In the genomic region with DNA sequence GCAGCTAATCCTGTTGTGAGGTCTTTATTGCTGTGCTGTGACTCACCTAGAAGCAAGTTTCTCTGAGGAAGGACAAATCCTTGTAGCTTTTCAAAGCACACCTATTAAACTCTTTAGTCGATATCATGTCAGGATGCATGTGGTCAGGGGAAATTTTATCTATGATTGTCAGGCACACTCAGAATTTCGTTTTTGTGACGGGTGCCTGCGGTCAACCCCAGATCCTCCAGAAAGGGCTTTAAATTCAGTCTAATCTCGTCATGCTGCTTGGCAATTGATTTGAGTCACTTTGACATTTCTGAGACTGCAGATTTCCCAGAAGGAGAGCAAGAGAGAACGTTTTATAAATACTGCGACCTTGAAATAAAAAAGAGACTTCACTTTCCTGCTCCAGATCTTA, we compare ENCODE assay signal across 14 cellular contexts.
A peak's percentile ranks its signal among the peaks of the same experiment; 100 is the strongest.
DNase-seq lines count a peak whose midpoint lies in the region; ATAC-seq and TF ChIP-seq lines count a peak whose summit lies in the region.
"Had no signal": no experiment of that assay in that cellular context is flagged by ENCODE, and none has a peak within 500 bp of the region (broad histone marks: within the 10 kb centered on the region; RNA-seq: fewer than 3 reads in every experiment).

No MANE protein-coding gene starts in this region.

- intact Hi-C loops in natural killer cell (cut with micrococcal nuclease) = no loop called here

- H3K4me3 ChIP-seq in NB4 (ENCODE audit: low read depth, low read length) = no peak overlapping the region
- H3K4me3 ChIP-seq: A549 had no signal

- peak overlapping the region; percentile 58 for H3K4me3 Mint-ChIP-seq in natural killer cell treated with Interleukin-12 subunit alpha and Interleukin-12 subunit beta and Interleukin-15 and Interleukin-18, amount 100 ng/mL, for 72 hours
- H3K4me3 Mint-ChIP-seq in natural killer cell = no peak overlapping the region
- no peak overlapping the region for H3K4me3 Mint-ChIP-seq in activated T-helper 17 cell treated with anti-CD3 and anti-CD28 coated beads, Interleukin-2, amount 50 U/mL, for 72 hours
- H3K4me3 Mint-ChIP-seq: IgD-negative memory B cell had no signal

- no peak for TF ChIP-seq POLR2A in NB4 (IDR thresholded peaks at IDR 0.05; ENCODE audit: extremely low read depth, insufficient read length)

- peaks cover 0 to 7% of the 10 kb centered on the region in 2 donors for H3K27me3 Mint-ChIP-seq in natural killer cell treated with Interleukin-12 subunit alpha and Interleukin-12 subunit beta and Interleukin-15 and Interleukin-18, amount 100 ng/mL, for 72 hours
- peaks cover 5 to 17% of the 10 kb centered on the region in 2 donors for H3K27me3 Mint-ChIP-seq in natural killer cell (ENCODE audit: low read depth in 2 of 2)
- no peaks in the 10 kb centered on the region for H3K27me3 Mint-ChIP-seq in activated T-helper 17 cell treated with anti-CD3 and anti-CD28 coated beads, Interleukin-2, amount 50 U/mL, for 72 hours
- H3K27me3 Mint-ChIP-seq: IgD-negative memory B cell had no signal

- peak in 1 of 2 donors; percentile 78 for ATAC-seq in natural killer cell treated with Interleukin-12 subunit alpha and Interleukin-12 subunit beta and Interleukin-15 and Interleukin-18, amount 100 ng/mL, for 72 hours
- ATAC-seq in natural killer cell = no peak
- peak; percentile 58 for ATAC-seq in activated T-helper 17 cell treated with anti-CD3 and anti-CD28 coated beads, Interleukin-2, amount 50 U/mL, for 72 hours (replicated peaks)
- no peak for ATAC-seq in HG03342 (IDR thresholded peaks at IDR 0.05; ENCODE audit: unreplicated experiment)
- ATAC-seq in HG02623 (IDR thresholded peaks at IDR 0.05; ENCODE audit: unreplicated experiment) = no peak
- ATAC-seq: A549 had no signal

- DNase-seq in natural killer cell treated with Interleukin-12 subunit alpha and Interleukin-12 subunit beta and Interleukin-15 and Interleukin-18, amount 100 ng/mL, for 72 hours (ENCODE audit: low spot score) = no peak
- DNase-seq in natural killer cell = no peak
- DNase-seq in NB4 (ENCODE audit: low read depth) = peak; percentile 48
- DNase-seq in NCI-H1694 (lab: John Stamatoyannopoulos, UW) = no peak
- DNase-seq: DMS 273 treated with DMSO at 0.1 percent for 48 hours, NCI-H1436, NCI-H2029 treated with DMSO at 0.1 percent for 48 hours, NCI-H2171 treated with DMSO at 0.1 percent for 48 hours, NCI-H446 treated with DMSO at 0.1 percent for 48 hours had no signal

- H3K36me3 Mint-ChIP-seq in natural killer cell treated with Interleukin-12 subunit alpha and Interleukin-12 subunit beta and Interleukin-15 and Interleukin-18, amount 100 ng/mL, for 72 hours = no peaks in the 10 kb centered on the region
- no peaks in the 10 kb centered on the region for H3K36me3 Mint-ChIP-seq in natural killer cell
- no peaks in the 10 kb centered on the region for H3K36me3 Mint-ChIP-seq in activated T-helper 17 cell treated with anti-CD3 and anti-CD28 coated beads, Interleukin-2, amount 50 U/mL, for 72 hours (ENCODE audit: low read depth)
- H3K36me3 Mint-ChIP-seq: IgD-negative memory B cell had no signal

- no peak for TF ChIP-seq CTCF in natural killer cell (IDR thresholded peaks at IDR 0.05)
- no peak for TF ChIP-seq CTCF in NB4 (IDR thresholded peaks at IDR 0.05; ENCODE audit: low read depth, low read length)

- peaks cover 6 to 25% of the 10 kb centered on the region in 2 donors for H3K4me1 Mint-ChIP-seq in natural killer cell treated with Interleukin-12 subunit alpha and Interleukin-12 subunit beta and Interleukin-15 and Interleukin-18, amount 100 ng/mL, for 72 hours (ENCODE audit: low read depth in 2 of 2)
- H3K4me1 Mint-ChIP-seq in natural killer cell = peaks cover 5 to 6% of the 10 kb centered on the region in 2 donors
- H3K4me1 Mint-ChIP-seq in activated T-helper 17 cell treated with anti-CD3 and anti-CD28 coated beads, Interleukin-2, amount 50 U/mL, for 72 hours = peaks cover 6% of the 10 kb centered on the region
- H3K4me1 Mint-ChIP-seq: IgD-negative memory B cell had no signal

- H3K27ac Mint-ChIP-seq in natural killer cell treated with Interleukin-12 subunit alpha and Interleukin-12 subunit beta and Interleukin-15 and Interleukin-18, amount 100 ng/mL, for 72 hours = peak overlapping the region in 1 of 2 donors; percentile 88
- no peak overlapping the region for H3K27ac Mint-ChIP-seq in natural killer cell
- H3K27ac Mint-ChIP-seq in activated T-helper 17 cell treated with anti-CD3 and anti-CD28 coated beads, Interleukin-2, amount 50 U/mL, for 72 hours = peak overlapping the region; percentile 36
- H3K27ac Mint-ChIP-seq: IgD-negative memory B cell had no signal

- H3K9me3 Mint-ChIP-seq in natural killer cell treated with Interleukin-12 subunit alpha and Interleukin-12 subunit beta and Interleukin-15 and Interleukin-18, amount 100 ng/mL, for 72 hours = no peaks in the 10 kb centered on the region
- H3K9me3 Mint-ChIP-seq in natural killer cell = no peaks in the 10 kb centered on the region
- H3K9me3 Mint-ChIP-seq in activated T-helper 17 cell treated with anti-CD3 and anti-CD28 coated beads, Interleukin-2, amount 50 U/mL, for 72 hours = no peaks in the 10 kb centered on the region
- H3K9me3 Mint-ChIP-seq: IgD-negative memory B cell had no signal
